ENCODE assay signal across 24 cellular contexts in genomic region chr1:53025778-53026131, GRCh38. TPM values are rescaled to one million over a fixed set of nuclear protein-coding genes. Genes with fewer than 3 reads are reported as not detected.
A peak's percentile ranks its signal among the peaks of the same experiment; 100 is the strongest.
DNase-seq lines count a peak whose midpoint lies in the region; ATAC-seq and TF ChIP-seq lines count a peak whose summit lies in the region.
"Had no signal": no experiment of that assay in that cellular context is flagged by ENCODE, and none has a peak within 500 bp of the region (broad histone marks: within the 10 kb centered on the region; RNA-seq: fewer than 3 reads in every experiment).

No MANE protein-coding gene starts in this region.

- no peak overlapping the region; the same call in 1 of the 2 replicates for H2BK20ac ChIP-seq in IMR-90 (ENCODE audit: low read depth, low read length)

- peak overlapping the region; percentile 36; the same call in 1 of the 2 replicates for H4K5ac ChIP-seq in IMR-90 (ENCODE audit: low read depth, low read length)

- WGBS in IMR-90 (ENCODE audit: extremely low coverage in 2 of 2, insufficient read length in 1 of 2), 2 experiments: 25% methylated on average over 1 of the region's 1 CpG; no CpG with 5 or more reads in 1 of the 2 experiments
- WGBS in heart left ventricle, 4 donors: 19 to 55% (median 23%) methylated on average over 1 of the region's 1 CpG

- CTCF ChIA-PET in IMR-90 (lab: Yijun Ruan, JAX): interaction anchor here (1.9 kb wide), 1 partner anchor 15 kb away, joined by 4 read pairs; no protein-coding TSS in a partner anchor

- no TSS peak for BruUV-seq in IMR-90 (replicated peaks; lab: Mats Ljungman, UMichigan)

- H2BK15ac ChIP-seq in IMR-90 (ENCODE audit: low read depth, low read length): no peak overlapping the region

- DNase-seq in IMR-90 (no peak), heart left ventricle (no peak), lower lobe of right lung (no peak), NCI-H82 treated with DMSO at 0.1 percent for 48 hours (lab: John Stamatoyannopoulos, UW; ENCODE audit: unreplicated experiment) (no peak), NCI-H748 (lab: John Stamatoyannopoulos, UW; ENCODE audit: unreplicated experiment) (no peak), NCI-H1930 (lab: John Stamatoyannopoulos, UW) (no peak), glomerular visceral epithelial cell (ENCODE audit: extremely low spot score) (no peak)
- DNase-seq: activated CD8-positive, alpha-beta T cell treated with anti-CD3 and anti-CD28 coated beads, Interleukin-2, amount 10 ng/mL, durations not matched to agents 7 days and 5 days; activated effector memory CD4-positive, alpha-beta T cell treated with anti-CD3 and anti-CD28 coated beads, Interleukin-2, amount 50 U/mL, for 16 hours; activated naive CD8-positive, alpha-beta T cell treated with anti-CD3 and anti-CD28 coated beads, Interleukin-2, amount 50 U/mL, for 24 hours; COR-L47; DMS79 treated with DMSO at 0.1 percent for 48 hours; effector memory CD4-positive, alpha-beta T cell; erythroblast; NCI-H1694 treated with DMSO at 0.1 percent for 48 hours; NCI-H526 treated with DMSO at 0.1 percent for 48 hours; RPMI8226; SK-N-SH; T-helper 17 cell had no signal

- H3K4me2 ChIP-seq in IMR-90 (ENCODE audit: low read depth, low read length): peak overlapping the region; percentile 41; the same call in 1 of the 2 replicates

- no peak overlapping the region for H3K56ac ChIP-seq in IMR-90 (ENCODE audit: extremely low read depth, insufficient read depth, low read length)

- peaks cover 8% of the 10 kb centered on the region; the same call in 1 of the 2 replicates for H4K20me1 ChIP-seq in IMR-90 (ENCODE audit: insufficient read depth, low read length)

- H3K4me3 ChIP-seq in IMR-90 (ENCODE audit: insufficient read depth, low read depth, low read length) (no peak overlapping the region), heart left ventricle (no peak overlapping the region), lower lobe of right lung (no peak overlapping the region), subcutaneous abdominal adipose tissue (ENCODE audit: low read depth in 1 of 5, low read length in 5 of 5) (no peak overlapping the region)
- H3K4me3 ChIP-seq: colonic mucosa had no signal

- TF ChIP-seq RAD21 in IMR-90 (IDR thresholded peaks at IDR 0.05; ENCODE audit: low read length): no peak

- ATAC-seq in IMR-90 (ENCODE audit: low read depth): no peak
- peak in 3 of 4 donors; percentile 33 to 58 (median 43) for ATAC-seq in heart left ventricle
- no peak for ATAC-seq in lower lobe of right lung
- ATAC-seq: activated CD8-positive, alpha-beta T cell treated with anti-CD3 and anti-CD28 coated beads, Interleukin-2, amount 10 ng/mL, durations not matched to agents 7 days and 5 days; activated naive CD8-positive, alpha-beta T cell treated with anti-CD3 and anti-CD28 coated beads, Interleukin-2, amount 50 U/mL, for 24 hours; natural killer cell treated with Interleukin-12 subunit alpha and Interleukin-12 subunit beta and Interleukin-15 and Interleukin-18, amount 100 ng/mL, for 72 hours; T-helper 17 cell had no signal

- no peak overlapping the region for H2AFZ ChIP-seq in IMR-90 (replicated peaks; ENCODE audit: low read length, poor library complexity)

- H2BK120ac ChIP-seq in IMR-90 (ENCODE audit: low read depth, low read length): peak overlapping the region; percentile 7; the same call in 1 of the 2 replicates

- TF ChIP-seq CTCF in IMR-90 (conservative IDR thresholded peaks at IDR 0.05; ENCODE audit: low read depth, low read length): no peak
- no peak for TF ChIP-seq CTCF in heart left ventricle (IDR thresholded peaks at IDR 0.05)
- no peak for TF ChIP-seq CTCF in lower lobe of right lung (IDR thresholded peaks at IDR 0.05)

- dilution Hi-C loops in IMR-90 (cut with HindIII; ENCODE audit: low sequenced_read_pairs, unreplicated experiment): no loop called here

- H3K23ac ChIP-seq in IMR-90 (ENCODE audit: low read depth, low read length): no peak overlapping the region

- H3K27ac ChIP-seq in IMR-90 (ENCODE audit: insufficient read depth, low read length): peak overlapping the region; percentile 59; the same call in 1 of the 2 replicates
- H3K27ac ChIP-seq in heart left ventricle: peak overlapping the region in 11 of 12 donors; percentile 9 to 91 (median 80)
- H3K27ac ChIP-seq in lower lobe of right lung: peak overlapping the region; percentile 10
- H3K27ac ChIP-seq in subcutaneous abdominal adipose tissue (ENCODE audit: low read depth, low read length): peak overlapping the region; percentile 88

- peak overlapping the region; percentile 71 for H2AK5ac ChIP-seq in IMR-90 (ENCODE audit: low read depth, low read length)

- H4K8ac ChIP-seq in IMR-90 (ENCODE audit: low read depth in 2 of 2, low read length in 2 of 2): no peak overlapping the region

- H4K91ac ChIP-seq in IMR-90 (ENCODE audit: insufficient read depth, low read depth, low read length): peak overlapping the region; percentile 30

- no peak overlapping the region for H3K9ac ChIP-seq in IMR-90 (ENCODE audit: low read depth, low read length)
- peak overlapping the region in 2 of 5 donors; percentile 43 to 64 for H3K9ac ChIP-seq in subcutaneous abdominal adipose tissue (ENCODE audit: low read length in 5 of 5)
- H3K9ac ChIP-seq: SK-N-SH had no signal

- H3K4ac ChIP-seq in IMR-90 (ENCODE audit: low read depth, low read length): peak overlapping the region; percentile 67; the same call in 1 of the 2 replicates

- POLR2A ChIA-PET in IMR-90 (lab: Charles Lee; ENCODE audit: unreplicated experiment): no interaction called here

- TF ChIP-seq POLR2A in IMR-90 (IDR thresholded peaks at IDR 0.05; ENCODE audit: low read depth, low read length) (no peak), heart left ventricle (IDR thresholded peaks at IDR 0.05) (no peak)

- H3K27me3 ChIP-seq in IMR-90 (ENCODE audit: control insufficient read depth, insufficient read depth, low read length): no peaks in the 10 kb centered on the region
- H3K27me3 ChIP-seq in heart left ventricle: no peaks in the 10 kb centered on the region
- H3K27me3 ChIP-seq in lower lobe of right lung (ENCODE audit: low read depth): no peaks in the 10 kb centered on the region
- H3K27me3 ChIP-seq in subcutaneous abdominal adipose tissue (ENCODE audit: control insufficient read depth in 5 of 5, insufficient read depth in 4 of 5, low read length in 5 of 5): no peaks in the 10 kb centered on the region
- H3K27me3 ChIP-seq: brain microvascular endothelial cell, colonic mucosa had no signal

- H2AK9ac ChIP-seq in IMR-90 (replicated peaks; ENCODE audit: low read depth, low read length, poor library complexity): peak overlapping the region; percentile 66

- H3K4me1 ChIP-seq in IMR-90 (ENCODE audit: control insufficient read depth, insufficient read depth, low read length) (peaks cover 8% of the 10 kb centered on the region), heart left ventricle (peaks cover 0 to 24% (median 15%) of the 10 kb centered on the region in 12 donors), lower lobe of right lung (peaks cover 26% of the 10 kb centered on the region), subcutaneous abdominal adipose tissue (ENCODE audit: control insufficient read depth in 5 of 5, insufficient read depth in 5 of 5, low read length in 5 of 5) (peaks cover 0 to 22% (median 14%) of the 10 kb centered on the region in 5 donors)
- H3K4me1 ChIP-seq: colonic mucosa had no signal

- peak overlapping the region; percentile 77; the same call in 1 of the 2 replicates for H3K14ac ChIP-seq in IMR-90 (replicated peaks; ENCODE audit: low read depth, low read length)

- peaks cover 7% of the 10 kb centered on the region for H3K36me3 ChIP-seq in IMR-90 (ENCODE audit: control insufficient read depth, insufficient read depth, low read length)
- H3K36me3 ChIP-seq in heart left ventricle: peaks cover 0 to 41% (median 28%) of the 10 kb centered on the region in 9 donors
- H3K36me3 ChIP-seq in lower lobe of right lung: peaks cover 16% of the 10 kb centered on the region
- peaks cover 3 to 9% (median 7%) of the 10 kb centered on the region in 5 donors for H3K36me3 ChIP-seq in subcutaneous abdominal adipose tissue (ENCODE audit: control insufficient read depth in 5 of 5, insufficient read depth in 5 of 5, low read length in 5 of 5)
- H3K36me3 ChIP-seq: brain microvascular endothelial cell, colonic mucosa had no signal

- peak overlapping the region; percentile 52 for H2BK5ac ChIP-seq in IMR-90 (ENCODE audit: low read depth, low read length, poor library complexity, severe bottlenecking)

- peaks cover 34 to 66% of the 10 kb centered on the region in 2 experiments for H3K79me1 ChIP-seq in IMR-90 (ENCODE audit: low read depth in 1 of 2, low read length in 2 of 2)

- H3K9me3 ChIP-seq in IMR-90 (ENCODE audit: control insufficient read depth, insufficient read depth, low read length): no peaks in the 10 kb centered on the region
- no peaks in the 10 kb centered on the region for H3K9me3 ChIP-seq in heart left ventricle
- H3K9me3 ChIP-seq in lower lobe of right lung: no peaks in the 10 kb centered on the region
- H3K9me3 ChIP-seq in subcutaneous abdominal adipose tissue (ENCODE audit: control insufficient read depth in 5 of 5, low read length in 5 of 5): no peaks in the 10 kb centered on the region
- H3K9me3 ChIP-seq: colonic mucosa, SK-N-SH had no signal

- in situ Hi-C loops in IMR-90 (cut with MboI; ENCODE audit: low sequenced_read_pairs): no loop called here

- intact Hi-C loops in IMR-90 (cut with micrococcal nuclease): no loop called here
- intact Hi-C loops in heart left ventricle (cut with DNase I): no loop called here
- intact Hi-C loops in lower lobe of right lung (cut with DNase I): no loop called here

- peak overlapping the region; percentile 63; the same call in 1 of the 2 replicates for H3K18ac ChIP-seq in IMR-90 (ENCODE audit: low read depth, low read length)

- H3K9me1 ChIP-seq in IMR-90 (ENCODE audit: insufficient read depth, low read length): peaks cover 5% of the 10 kb centered on the region

TF ChIP-seq in IMR-90, 13 proteins besides CTCF, POLR2A, EP300 and RAD21 (continues in another document):
- TF ChIP-seq NFE2L2 (IDR thresholded peaks at IDR 0.05; ENCODE audit: low read depth, low read length) (no peak), FOS (IDR thresholded peaks at IDR 0.05; ENCODE audit: low read depth, low read length) (no peak), MAFK (IDR thresholded peaks at IDR 0.05; ENCODE audit: low read depth, low read length) (no peak)
- TF ChIP-seq, protein P1, sequence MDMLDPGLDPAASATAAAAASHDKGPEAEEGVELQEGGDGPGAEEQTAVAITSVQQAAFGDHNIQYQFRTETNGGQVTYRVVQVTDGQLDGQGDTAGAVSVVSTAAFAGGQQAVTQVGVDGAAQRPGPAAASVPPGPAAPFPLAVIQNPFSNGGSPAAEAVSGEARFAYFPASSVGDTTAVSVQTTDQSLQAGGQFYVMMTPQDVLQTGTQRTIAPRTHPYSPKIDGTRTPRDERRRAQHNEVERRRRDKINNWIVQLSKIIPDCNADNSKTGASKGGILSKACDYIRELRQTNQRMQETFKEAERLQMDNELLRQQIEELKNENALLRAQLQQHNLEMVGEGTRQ (IDR thresholded peaks at IDR 0.05; ENCODE audit: low read depth, low read length): no peak

RNA-seq across cellular contexts. Expression of gene PODN, which starts 36.3 kb away (rescaled TPM):
- total RNA-seq in IMR-90 (2012; rRNA removed) (0.54 and 0.56 TPM in 2 replicates), heart left ventricle (10 to 100 TPM in 8 of 9 donors, 1 to 10 TPM in 1; 5.9 to 61.8 (median 18.5) TPM), lower lobe of right lung (64.0 TPM)
- polyA plus RNA-seq in IMR-90 (2012; rRNA removed) (5.4 and 6.2 TPM in 2 replicates), heart left ventricle (1 to 10 TPM; 5.2 to 9.8 TPM)
- 4.1 and 10.2 TPM in 2 replicates for polyA plus RNA-seq in IMR-90 (2012; cell fraction: cytosol; rRNA removed)
- 28.0 and 31.3 TPM in 2 replicates for polyA plus RNA-seq in IMR-90 (2012; cell fraction: nucleus; rRNA removed; ENCODE audit: low replicate concordance)
- total RNA-seq: activated CD8-positive, alpha-beta T cell treated with anti-CD3 and anti-CD28 coated beads, Interleukin-2, amount 10 ng/mL, durations not matched to agents 7 days and 5 days; LHCN-M2; natural killer cell treated with Interleukin-12 subunit alpha and Interleukin-12 subunit beta and Interleukin-15 and Interleukin-18, amount 100 ng/mL, for 72 hours; T-helper 17 cell had no signal

Comparison
In these comparisons a context has a peak if more than half of its experiments do, and no peak if none do; other contexts are left out.
1. ATAC-seq: peak in heart left ventricle (3 of 4); none in IMR-90 (single experiment) and lower lobe of right lung (0 of 2).
2. H3K27ac ChIP-seq: peak in every context shown above with its lines; median percentile 88 in subcutaneous abdominal adipose tissue; 80 in heart left ventricle; 59 in IMR-90; 10 in lower lobe of right lung.